1 cellular context compared by ENCODE assay signal in genomic region chr4:84677995-84678394, GRCh38.
TF ChIP-seq lines count a peak whose summit lies in the region.

No MANE protein-coding gene starts in this region.

TF ChIP-seq in GM23338, 12 proteins besides CTCF, POLR2A, EP300 and RAD21 (continued from another document):
- TF ChIP-seq ZNF462 (CRISPR knock-in tag; IDR thresholded peaks at IDR 0.05) = no peak
- TF ChIP-seq ZNF114 (CRISPR knock-in tag; IDR thresholded peaks at IDR 0.05) = no peak
- TF ChIP-seq STAT1 (IDR thresholded peaks at IDR 0.05; ENCODE audit: unreplicated experiment) = no peak
- no peak for TF ChIP-seq CREB1 (CRISPR knock-in tag; IDR thresholded peaks at IDR 0.05; ENCODE audit: low read depth)
- no peak for TF ChIP-seq ETS1 (IDR thresholded peaks at IDR 0.05)
- no peak for TF ChIP-seq REST (IDR thresholded peaks at IDR 0.05; ENCODE audit: unreplicated experiment)
- TF ChIP-seq NANOG (IDR thresholded peaks at IDR 0.05; ENCODE audit: borderline replicate concordance) = no peak
- no peak for TF ChIP-seq JUNB (IDR thresholded peaks at IDR 0.05; ENCODE audit: unreplicated experiment)
- no peak for TF ChIP-seq POLR2AphosphoS5 (IDR thresholded peaks at IDR 0.05; ENCODE audit: low read depth)
- TF ChIP-seq EZH2 (IDR thresholded peaks at IDR 0.05; ENCODE audit: low read depth, unreplicated experiment) = no peak
- TF ChIP-seq EZH2phosphoT487 (IDR thresholded peaks at IDR 0.05; ENCODE audit: unreplicated experiment) = no peak
